Comparison of ENCODE assay signal across 11 cellular contexts in genomic region chr4:80492761-80493160, GRCh38.
DNase-seq lines count a peak whose midpoint lies in the region; ATAC-seq and TF ChIP-seq lines count a peak whose summit lies in the region.
"Had no signal": no experiment of that assay in that cellular context is flagged by ENCODE, and none has a peak within 500 bp of the region (broad histone marks: within the 10 kb centered on the region; RNA-seq: fewer than 3 reads in every experiment).

No MANE protein-coding gene starts in this region.

- H4K8ac ChIP-seq in trophoblast cell (ENCODE audit: low read depth, low read length), result no peak overlapping the region

- no peak overlapping the region for H2BK5ac ChIP-seq in trophoblast cell (ENCODE audit: low read depth, low read length, poor library complexity)

- no peak overlapping the region for H3K23ac ChIP-seq in trophoblast cell (ENCODE audit: low read length)

- H3K4me3 Mint-ChIP-seq in IgD-negative memory B cell, result peak overlapping the region in 2 of 4 donors; percentile 56 to 75
- no peak overlapping the region for H3K4me3 Mint-ChIP-seq in memory B cell
- no peak overlapping the region for H3K4me3 Mint-ChIP-seq in endothelial cell (ENCODE audit: unreplicated experiment)
- H3K4me3 Mint-ChIP-seq: dendritic cell treated with granulocyte-macrophage colony-stimulating factor and Interleukin-4, amounts not matched to agents 40 ng/mL and 50 ng/mL, for 4 days had no signal

- H4K12ac ChIP-seq in trophoblast cell (ENCODE audit: low read depth, low read length), result no peak overlapping the region

- no peak overlapping the region for H2AK5ac ChIP-seq in trophoblast cell (ENCODE audit: low read length)

- H3K9me3 Mint-ChIP-seq in IgD-negative memory B cell (peaks cover 2 to 20% (median 4%) of the 10 kb centered on the region in 3 donors), memory B cell (peaks cover 9% of the 10 kb centered on the region), endothelial cell (ENCODE audit: unreplicated experiment) (no peaks in the 10 kb centered on the region)
- H3K9me3 Mint-ChIP-seq: dendritic cell treated with granulocyte-macrophage colony-stimulating factor and Interleukin-4, amounts not matched to agents 40 ng/mL and 50 ng/mL, for 4 days had no signal

- no peak for TF ChIP-seq CTCF in endothelial cell (IDR thresholded peaks at IDR 0.05; ENCODE audit: unreplicated experiment)

- H3K4me1 Mint-ChIP-seq in IgD-negative memory B cell (peaks cover 27 to 38% (median 36%) of the 10 kb centered on the region in 3 donors), memory B cell (peaks cover 25% of the 10 kb centered on the region), endothelial cell (ENCODE audit: unreplicated experiment) (peaks cover 9% of the 10 kb centered on the region)

- no peak overlapping the region for H4K91ac ChIP-seq in trophoblast cell (ENCODE audit: low read depth, low read length)

- peak; percentile 89 for ATAC-seq in memory B cell (ENCODE audit: low read depth)
- ATAC-seq: Panc1 had no signal

- no peak overlapping the region for H3K4ac ChIP-seq in trophoblast cell (ENCODE audit: low read depth, low read length)

- no peak overlapping the region for H3K18ac ChIP-seq in trophoblast cell (ENCODE audit: low read length)

- H3K4me2 ChIP-seq in trophoblast cell (ENCODE audit: low read length), result no peak overlapping the region

- H3K79me1 ChIP-seq in trophoblast cell (ENCODE audit: low read length), result no peaks in the 10 kb centered on the region

- no peak overlapping the region for H3K9ac ChIP-seq in trophoblast cell (ENCODE audit: low read length)

- H2AFZ ChIP-seq in trophoblast cell (ENCODE audit: insufficient read depth, low read length, poor library complexity), result no peak overlapping the region

- no peak overlapping the region for H2BK12ac ChIP-seq in trophoblast cell (ENCODE audit: low read length)

- H3K36me3 Mint-ChIP-seq in IgD-negative memory B cell, result peaks cover 6% of the 10 kb centered on the region
- peaks cover 2% of the 10 kb centered on the region for H3K36me3 Mint-ChIP-seq in memory B cell
- H3K36me3 Mint-ChIP-seq in endothelial cell (ENCODE audit: low read depth, unreplicated experiment), result no peaks in the 10 kb centered on the region

- no peaks in the 10 kb centered on the region for H3K79me2 ChIP-seq in trophoblast cell (ENCODE audit: control insufficient read depth, insufficient read depth, low read length, poor library complexity)

- H3K4me1 ChIP-seq in trophoblast cell (ENCODE audit: control insufficient read depth in 1 of 2, insufficient read depth in 2 of 2, low read length in 2 of 2), result no peaks in the 10 kb centered on the region

- no peak overlapping the region for H3K27ac ChIP-seq in trophoblast cell (ENCODE audit: low read depth, low read length)

- no peak overlapping the region for H3K14ac ChIP-seq in trophoblast cell (ENCODE audit: low read length)

- H3K4me3 ChIP-seq in trophoblast cell (ENCODE audit: low read depth, low read length), result no peak overlapping the region

- peaks cover 2% of the 10 kb centered on the region for H3K9me3 ChIP-seq in trophoblast cell (ENCODE audit: insufficient read depth, low read depth, low read length)

- H3K27me3 Mint-ChIP-seq in IgD-negative memory B cell (peaks cover 4% of the 10 kb centered on the region), memory B cell (peaks cover 1% of the 10 kb centered on the region), endothelial cell (ENCODE audit: unreplicated experiment) (peaks cover 4% of the 10 kb centered on the region)
- H3K27me3 Mint-ChIP-seq: dendritic cell treated with granulocyte-macrophage colony-stimulating factor and Interleukin-4, amounts not matched to agents 40 ng/mL and 50 ng/mL, for 4 days had no signal

- H2BK120ac ChIP-seq in trophoblast cell (ENCODE audit: insufficient read depth, low read length, poor library complexity), result no peak overlapping the region

- DNase-seq in Daoy (ENCODE audit: low read depth) (peak; percentile 3), memory B cell (ENCODE audit: low spot score in 2 of 2) (no peak), inferior parietal cortex (ENCODE audit: extremely low spot score) (no peak), endothelial cell (ENCODE audit: low spot score) (no peak), trophoblast cell (no peak), anterior cingulate cortex (lab: John Stamatoyannopoulos, UW) (no peak)
- peak; percentile 58 for DNase-seq in activated CD8-positive, alpha-beta memory T cell treated with anti-CD3 and anti-CD28 coated beads for 24 hours
- DNase-seq: GDM1 had no signal

- H3K36me3 ChIP-seq in trophoblast cell (ENCODE audit: control insufficient read depth in 1 of 2, insufficient read depth in 2 of 2, low read length in 2 of 2), result no peaks in the 10 kb centered on the region

- H3K27me3 ChIP-seq in trophoblast cell (ENCODE audit: insufficient read depth, low read length), result no peaks in the 10 kb centered on the region

- H3K27ac Mint-ChIP-seq in IgD-negative memory B cell, result peak overlapping the region; percentile 6 to 59 (median 32)
- no peak overlapping the region for H3K27ac Mint-ChIP-seq in memory B cell
- H3K27ac Mint-ChIP-seq in endothelial cell (ENCODE audit: unreplicated experiment), result no peak overlapping the region
- H3K27ac Mint-ChIP-seq: dendritic cell treated with granulocyte-macrophage colony-stimulating factor and Interleukin-4, amounts not matched to agents 40 ng/mL and 50 ng/mL, for 4 days had no signal

- no CpG with 5 or more reads among the region's 1 CpG for WGBS in trophoblast cell (ENCODE audit: extremely low coverage, insufficient coverage, insufficient read length)

Comparison
In these comparisons a context has a peak if more than half of its experiments do, and no peak if none do; other contexts are left out.
1. DNase-seq: peak in Daoy (single experiment) and activated CD8-positive, alpha-beta memory T cell treated with anti-CD3 and anti-CD28 coated beads for 24 hours (single experiment); none in memory B cell (0 of 2), inferior parietal cortex (single experiment), endothelial cell (single experiment), trophoblast cell (0 of 2) and anterior cingulate cortex (0 of 58).
2. H3K27ac Mint-ChIP-seq: peak in IgD-negative memory B cell (3 of 3); none in memory B cell (single experiment) and endothelial cell (single experiment).